ENCODE assay signal across 1 cellular context in the genomic region with DNA sequence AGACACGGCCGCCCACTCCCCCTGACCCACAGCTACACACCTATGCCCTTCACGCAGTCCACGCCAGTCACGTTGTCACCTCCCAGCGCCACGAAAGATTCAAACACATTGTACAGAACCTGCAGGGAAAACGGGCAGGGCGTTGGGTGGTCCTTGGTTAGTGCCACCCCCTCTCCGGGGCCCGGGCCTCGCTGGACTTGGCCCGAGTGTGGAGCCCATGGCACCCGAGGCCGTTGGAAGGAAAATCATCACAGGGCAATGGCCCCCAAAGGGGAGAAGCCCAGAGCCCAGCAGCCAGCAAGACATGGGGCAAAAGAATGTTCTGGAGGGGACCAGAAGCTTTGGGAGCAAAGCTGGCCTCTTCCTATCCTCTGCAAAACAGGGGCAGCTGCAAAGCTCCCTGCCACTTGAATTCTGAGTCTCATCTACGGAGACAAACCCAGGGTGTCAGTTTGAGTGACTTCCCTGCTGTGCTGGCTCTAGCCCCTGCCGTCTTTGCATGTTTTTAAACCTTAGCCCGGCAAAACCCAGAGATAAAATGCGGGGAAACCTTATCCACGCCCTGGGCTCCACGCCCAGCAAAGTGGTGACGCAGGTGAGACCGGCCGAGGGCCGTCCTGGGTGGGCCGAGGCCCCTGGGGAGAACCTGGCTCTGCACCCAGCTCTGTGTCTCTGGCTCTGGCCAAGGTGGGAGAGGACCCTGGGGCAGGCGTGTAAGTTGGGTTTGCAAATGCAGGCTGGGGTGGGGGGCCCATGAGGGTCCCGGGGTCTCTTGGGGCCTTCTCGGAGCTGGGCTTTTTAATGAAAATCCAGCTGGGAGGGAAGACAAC.
TF ChIP-seq lines count a peak whose summit lies in the region.

No MANE protein-coding gene starts in this region.

TF ChIP-seq in GM12878, 131 proteins besides CTCF, POLR2A, EP300 and RAD21:
- no peak for TF ChIP-seq GATAD2B (conservative IDR thresholded peaks at IDR 0.05; ENCODE audit: low read depth)
- TF ChIP-seq KDM1A (IDR thresholded peaks at IDR 0.05; ENCODE audit: borderline replicate concordance) = no peak
- no peak for TF ChIP-seq CBX3 (IDR thresholded peaks at IDR 0.05; ENCODE audit: borderline replicate concordance, low read depth)
- no peak for TF ChIP-seq CHD2 (IDR thresholded peaks at IDR 0.05; ENCODE audit: borderline replicate concordance, low read depth, low read length)
- no peak for TF ChIP-seq MEF2B (IDR thresholded peaks at IDR 0.05; ENCODE audit: partially characterized antibody, poor library complexity, severe bottlenecking)
- TF ChIP-seq EZH2 (IDR thresholded peaks at IDR 0.05; ENCODE audit: borderline replicate concordance, control insufficient read depth, low read depth, low read length) = no peak
- TF ChIP-seq, protein P1, sequence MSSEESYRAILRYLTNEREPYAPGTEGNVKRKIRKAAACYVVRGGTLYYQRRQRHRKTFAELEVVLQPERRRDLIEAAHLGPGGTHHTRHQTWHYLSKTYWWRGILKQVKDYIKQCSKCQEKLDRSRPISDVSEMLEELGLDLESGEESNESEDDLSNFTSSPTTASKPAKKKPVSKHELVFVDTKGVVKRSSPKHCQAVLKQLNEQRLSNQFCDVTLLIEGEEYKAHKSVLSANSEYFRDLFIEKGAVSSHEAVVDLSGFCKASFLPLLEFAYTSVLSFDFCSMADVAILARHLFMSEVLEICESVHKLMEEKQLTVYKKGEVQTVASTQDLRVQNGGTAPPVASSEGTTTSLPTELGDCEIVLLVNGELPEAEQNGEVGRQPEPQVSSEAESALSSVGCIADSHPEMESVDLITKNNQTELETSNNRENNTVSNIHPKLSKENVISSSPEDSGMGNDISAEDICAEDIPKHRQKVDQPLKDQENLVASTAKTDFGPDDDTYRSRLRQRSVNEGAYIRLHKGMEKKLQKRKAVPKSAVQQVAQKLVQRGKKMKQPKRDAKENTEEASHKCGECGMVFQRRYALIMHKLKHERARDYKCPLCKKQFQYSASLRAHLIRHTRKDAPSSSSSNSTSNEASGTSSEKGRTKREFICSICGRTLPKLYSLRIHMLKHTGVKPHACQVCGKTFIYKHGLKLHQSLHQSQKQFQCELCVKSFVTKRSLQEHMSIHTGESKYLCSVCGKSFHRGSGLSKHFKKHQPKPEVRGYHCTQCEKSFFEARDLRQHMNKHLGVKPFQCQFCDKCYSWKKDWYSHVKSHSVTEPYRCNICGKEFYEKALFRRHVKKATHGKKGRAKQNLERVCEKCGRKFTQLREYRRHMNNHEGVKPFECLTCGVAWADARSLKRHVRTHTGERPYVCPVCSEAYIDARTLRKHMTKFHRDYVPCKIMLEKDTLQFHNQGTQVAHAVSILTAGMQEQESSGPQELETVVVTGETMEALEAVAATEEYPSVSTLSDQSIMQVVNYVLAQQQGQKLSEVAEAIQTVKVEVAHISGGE (CRISPR knock-in tag; IDR thresholded peaks at IDR 0.05) = no peak
- TF ChIP-seq, protein P2, sequence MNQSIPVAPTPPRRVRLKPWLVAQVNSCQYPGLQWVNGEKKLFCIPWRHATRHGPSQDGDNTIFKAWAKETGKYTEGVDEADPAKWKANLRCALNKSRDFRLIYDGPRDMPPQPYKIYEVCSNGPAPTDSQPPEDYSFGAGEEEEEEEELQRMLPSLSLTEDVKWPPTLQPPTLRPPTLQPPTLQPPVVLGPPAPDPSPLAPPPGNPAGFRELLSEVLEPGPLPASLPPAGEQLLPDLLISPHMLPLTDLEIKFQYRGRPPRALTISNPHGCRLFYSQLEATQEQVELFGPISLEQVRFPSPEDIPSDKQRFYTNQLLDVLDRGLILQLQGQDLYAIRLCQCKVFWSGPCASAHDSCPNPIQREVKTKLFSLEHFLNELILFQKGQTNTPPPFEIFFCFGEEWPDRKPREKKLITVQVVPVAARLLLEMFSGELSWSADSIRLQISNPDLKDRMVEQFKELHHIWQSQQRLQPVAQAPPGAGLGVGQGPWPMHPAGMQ (IDR thresholded peaks at IDR 0.05; ENCODE audit: borderline replicate concordance) = no peak
- TF ChIP-seq IKZF1 (conservative IDR thresholded peaks at IDR 0.05) = no peak
TF ChIP-seq in GM12878: peak in this region for 0.
